In the genomic region with DNA sequence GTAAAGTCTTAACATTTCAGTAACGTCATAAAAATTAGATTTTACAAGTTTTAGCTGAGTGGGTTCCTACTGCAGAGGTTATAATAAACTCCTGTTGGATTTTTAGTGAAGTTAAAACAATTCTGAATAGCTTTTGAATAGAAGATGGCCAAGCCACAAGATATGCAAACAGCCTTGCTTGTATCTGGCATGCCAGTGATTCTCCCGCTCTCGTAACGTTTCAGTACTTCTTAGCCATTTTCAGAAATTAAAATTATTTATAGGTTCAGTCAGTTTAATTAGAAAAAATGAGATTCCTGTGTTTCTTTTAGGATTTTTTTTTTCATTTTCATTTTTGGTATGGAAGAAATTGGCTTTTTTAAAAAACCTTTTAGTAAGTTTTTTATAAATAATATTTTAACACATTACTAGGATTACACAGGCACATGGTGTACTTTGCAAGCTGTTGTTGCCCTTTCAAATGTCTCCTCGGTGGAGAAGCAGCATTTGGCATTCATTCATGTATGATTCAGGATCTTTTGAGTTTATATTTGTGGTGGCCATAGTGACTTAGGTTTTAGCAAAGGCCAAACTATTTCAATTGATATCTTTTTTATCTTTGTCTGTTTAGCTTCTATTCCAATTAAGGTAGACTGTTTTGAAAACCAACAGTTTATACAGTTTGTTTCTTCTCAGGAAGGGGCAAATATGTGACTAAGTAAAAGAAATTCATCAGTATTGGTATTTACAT, we compare ENCODE assay signal across 21 cellular contexts. TPM values are rescaled to one million over a fixed set of nuclear protein-coding genes. Genes with fewer than 3 reads are reported as not detected.
DNase-seq lines count a peak whose midpoint lies in the region; ATAC-seq and TF ChIP-seq lines count a peak whose summit lies in the region.
"Had no signal": no experiment of that assay in that cellular context is flagged by ENCODE, and none has a peak within 500 bp of the region (broad histone marks: within the 10 kb centered on the region; RNA-seq: fewer than 3 reads in every experiment).

No MANE protein-coding gene starts in this region.

- peak overlapping the region; percentile 21; the same call in 1 of the 2 replicates for H3K27ac ChIP-seq in SJSA1

- H3K4me1 Mint-ChIP-seq in osteocyte (ENCODE audit: unreplicated experiment) (peaks cover 50% of the 10 kb centered on the region), type B pancreatic cell (ENCODE audit: unreplicated experiment) (peaks cover 4% of the 10 kb centered on the region)
- H3K4me1 Mint-ChIP-seq: activated naive CD4-positive, alpha-beta T cell treated with anti-CD3 and anti-CD28 coated beads, Interleukin-2, amount 10 ng/mL, durations not matched to agents 7 days and 5 days; B cell; central memory CD8-positive, alpha-beta T cell; memory B cell; nephron progenitor cell had no signal

- H3K36me3 ChIP-seq in SJSA1: no peaks in the 10 kb centered on the region
- H3K36me3 ChIP-seq: HAP-1 had no signal

- H3K27me3 Mint-ChIP-seq in osteocyte (ENCODE audit: unreplicated experiment) (no peaks in the 10 kb centered on the region), type B pancreatic cell (no peaks in the 10 kb centered on the region)
- H3K27me3 Mint-ChIP-seq: activated naive CD4-positive, alpha-beta T cell treated with anti-CD3 and anti-CD28 coated beads, Interleukin-2, amount 10 ng/mL, durations not matched to agents 7 days and 5 days; B cell; central memory CD8-positive, alpha-beta T cell; memory B cell had no signal

- peaks cover 6% of the 10 kb centered on the region for H3K36me3 Mint-ChIP-seq in osteocyte (ENCODE audit: unreplicated experiment)
- peaks cover 6% of the 10 kb centered on the region for H3K36me3 Mint-ChIP-seq in type B pancreatic cell
- H3K36me3 Mint-ChIP-seq: activated naive CD4-positive, alpha-beta T cell treated with anti-CD3 and anti-CD28 coated beads, Interleukin-2, amount 10 ng/mL, durations not matched to agents 7 days and 5 days; memory B cell had no signal

- H3K9me3 ChIP-seq in SJSA1 (replicated peaks): no peaks in the 10 kb centered on the region
- H3K9me3 ChIP-seq: HAP-1 had no signal

- H3K4me3 Mint-ChIP-seq in osteocyte (ENCODE audit: unreplicated experiment) (no peak overlapping the region), type B pancreatic cell (no peak overlapping the region)
- H3K4me3 Mint-ChIP-seq: activated naive CD4-positive, alpha-beta T cell treated with anti-CD3 and anti-CD28 coated beads, Interleukin-2, amount 10 ng/mL, durations not matched to agents 7 days and 5 days; B cell; central memory CD8-positive, alpha-beta T cell; memory B cell; nephron progenitor cell had no signal

- H3K27me3 ChIP-seq in SJSA1 (replicated peaks): no peaks in the 10 kb centered on the region

- DNase-seq in Daoy (ENCODE audit: low read depth): peak; percentile 11
- DNase-seq in SJSA1 (ENCODE audit: low read depth in 1 of 2, low spot score in 2 of 2): peak in 1 of 2 experiments; percentile 43
- peak; percentile 88 for DNase-seq in fibroblast of gingiva (ENCODE audit: low read depth)
- DNase-seq in osteocyte (ENCODE audit: extremely low spot score, unreplicated experiment): no peak
- no peak for DNase-seq in type B pancreatic cell (ENCODE audit: extremely low spot score, unreplicated experiment)
- DNase-seq in NCI-H524 treated with DMSO at 0.1 percent for 48 hours (lab: John Stamatoyannopoulos, UW): no peak
- DNase-seq: activated CD4-positive, alpha-beta T cell treated with anti-CD3 and anti-CD28 coated beads for 4 hours; activated naive CD4-positive, alpha-beta T cell treated with anti-CD3 and anti-CD28 coated beads, Interleukin-2, amount 10 ng/mL, durations not matched to agents 7 days and 5 days; head of caudate nucleus; NCI-H1930; NCI-H510A treated with DMSO at 0.1 percent for 48 hours; nephron progenitor cell; OCI-M1; stimulated activated CD4-positive, alpha-beta T cell treated with anti-CD3 and anti-CD28 coated beads, Interleukin-1b, Interleukin-23, amount 100 ng/mL, for 48 hours; T1000 had no signal

- no peak for TF ChIP-seq CTCF in osteocyte (IDR thresholded peaks at IDR 0.05)
- no peak for TF ChIP-seq CTCF in type B pancreatic cell (conservative IDR thresholded peaks at IDR 0.05)

- H3K27ac Mint-ChIP-seq in osteocyte (ENCODE audit: unreplicated experiment) (peak overlapping the region; percentile 28), type B pancreatic cell (no peak overlapping the region)
- H3K27ac Mint-ChIP-seq: activated naive CD4-positive, alpha-beta T cell treated with anti-CD3 and anti-CD28 coated beads, Interleukin-2, amount 10 ng/mL, durations not matched to agents 7 days and 5 days; B cell; memory B cell; nephron progenitor cell had no signal

- peaks cover 58% of the 10 kb centered on the region for H3K4me1 ChIP-seq in SJSA1 (replicated peaks)
- H3K4me1 ChIP-seq: HAP-1 had no signal

- no peak for ATAC-seq in HG02884 (IDR thresholded peaks at IDR 0.05; ENCODE audit: unreplicated experiment)
- no peak for ATAC-seq in GM21367 (IDR thresholded peaks at IDR 0.05; ENCODE audit: unreplicated experiment)

- H3K9me3 Mint-ChIP-seq in osteocyte (ENCODE audit: unreplicated experiment): peaks cover 10% of the 10 kb centered on the region
- H3K9me3 Mint-ChIP-seq in type B pancreatic cell: peaks cover 14% of the 10 kb centered on the region

- H3K4me3 ChIP-seq in SJSA1: no peak overlapping the region
- H3K4me3 ChIP-seq: HAP-1 had no signal

RNA-seq across cellular contexts. Expression of a gene that starts 30.6 kb away (rescaled TPM):
- 75.7 and 82.3 TPM in 2 replicates for total RNA-seq in Daoy (2014; rRNA removed; shearing (Covaris generic))
- 170 and 178 TPM in 2 replicates for total RNA-seq in SJSA1 (2014; rRNA removed; shearing (Covaris generic))
- total RNA-seq in osteocyte (146 and 160 TPM in 2 replicates), type B pancreatic cell (ENCODE audit: low replicate concordance) (161 and 169 TPM in 2 replicates)
- total RNA-seq: B cell had no signal

Comparison
In these comparisons a context has a peak if more than half of its experiments do, and no peak if none do; other contexts are left out.
1. DNase-seq: peak in Daoy (single experiment) and fibroblast of gingiva (single experiment); none in osteocyte (single experiment), type B pancreatic cell (single experiment) and NCI-H524 treated with DMSO at 0.1 percent for 48 hours (single experiment).